Comparison of ENCODE assay signal across 10 cellular contexts in the genomic region with DNA sequence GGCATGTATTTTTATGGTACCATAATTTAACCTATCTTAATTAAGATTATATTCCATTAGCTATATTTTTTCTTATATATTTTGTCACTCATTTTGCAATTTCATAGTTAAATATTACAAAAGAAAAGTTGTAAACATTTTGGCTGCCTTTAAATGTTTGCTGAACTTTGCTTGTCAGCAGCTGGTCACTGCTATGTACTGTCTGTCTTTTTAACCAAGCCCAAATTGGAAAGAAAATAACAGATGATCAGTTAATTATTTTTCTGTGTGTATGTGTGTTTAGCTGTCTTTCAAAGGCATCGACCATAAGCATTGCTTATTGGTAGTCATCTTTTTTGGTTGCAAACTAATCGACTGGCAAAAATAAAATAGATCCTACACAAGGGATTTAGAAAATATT.
"Had no signal": no experiment of that assay in that cellular context is flagged by ENCODE, and none has a peak within 500 bp of the region (broad histone marks: within the 10 kb centered on the region; RNA-seq: fewer than 3 reads in every experiment).

No MANE protein-coding gene starts in this region.

- FAIRE-seq: H1, H54, K562 had no signal

- H3K27ac ChIP-seq: HL-60 had no signal

- DNase-seq: HFFc6, IMR-90, KG1 had no signal

- H3K9me3 ChIP-seq: HAP-1 had no signal

- ATAC-seq: GM23338, HCT116, K562 had no signal

- H3K36me3 ChIP-seq: HAP-1 had no signal

- H3K4me3 Mint-ChIP-seq: GM23338, HFFc6 had no signal

- H3K4me3 ChIP-seq: GM23338, HAP-1, K562 had no signal

- H3K9me3 Mint-ChIP-seq: HFFc6 had no signal

- H3K4me2 ChIP-seq: GM23338 had no signal

- H3K27ac Mint-ChIP-seq: HFFc6 had no signal

- H2AFZ ChIP-seq: GM23338 had no signal
